9 cellular contexts compared by ENCODE assay signal in the genomic region with DNA sequence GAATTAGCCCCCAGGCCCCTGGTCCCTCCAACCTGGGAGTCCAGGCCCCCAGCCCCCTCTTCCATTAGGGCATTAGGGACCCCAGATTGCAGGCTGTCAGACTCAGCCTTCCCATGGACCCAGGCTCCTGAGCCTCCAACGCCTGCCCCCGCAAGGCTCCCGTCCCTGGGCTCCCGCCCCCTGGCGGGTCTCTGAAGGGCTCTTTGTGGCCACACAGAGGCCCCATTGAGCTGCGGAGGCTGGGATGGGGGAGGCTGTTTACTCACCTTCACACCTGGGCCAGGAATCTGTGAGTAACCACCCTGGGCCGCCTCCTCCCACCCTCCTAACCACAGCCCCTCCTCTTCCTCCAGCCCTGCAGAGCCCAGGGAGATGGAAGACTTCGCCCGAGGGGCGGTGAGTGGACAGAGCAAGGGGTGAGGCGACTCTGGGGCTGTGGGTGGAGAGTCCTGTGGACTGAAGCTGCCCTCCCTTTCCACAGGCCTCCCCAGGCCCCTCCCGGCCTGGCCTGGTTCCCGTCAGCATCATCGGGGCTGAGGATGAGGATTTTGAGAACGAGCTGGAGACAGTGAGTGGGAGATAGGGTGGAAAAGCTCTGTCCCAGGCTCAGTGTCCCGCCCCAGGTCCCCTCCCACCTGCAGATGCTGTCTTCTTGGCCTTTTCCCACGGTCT. TPM values are rescaled to one million over a fixed set of nuclear protein-coding genes. Genes with fewer than 3 reads are reported as not detected.
A peak's percentile ranks its signal among the peaks of the same experiment; 100 is the strongest.
DNase-seq lines count a peak whose midpoint lies in the region; ATAC-seq lines count a peak whose summit lies in the region.
"Had no signal": no experiment of that assay in that cellular context is flagged by ENCODE, and none has a peak within 500 bp of the region (broad histone marks: within the 10 kb centered on the region; RNA-seq: fewer than 3 reads in every experiment).

No MANE protein-coding gene starts in this region.

- DNase-seq in T-cell = peak; percentile 67 to 91 (median 81)
- DNase-seq in amniotic epithelial cell (ENCODE audit: low read depth) = peak; percentile 86
- DNase-seq in medulla oblongata (ENCODE audit: extremely low spot score) = peak; percentile 74
- DNase-seq in stimulated activated effector memory CD8-positive, alpha-beta T cell treated with anti-CD3 and anti-CD28 coated beads, Interleukin-12 subunit alpha, Interleukin-12 subunit beta, amount 100 ng/mL, for 72 hours (ENCODE audit: low spot score in 2 of 2) = peak; percentile 66 to 89

- peak; percentile 27 for ATAC-seq in GM18907 (IDR thresholded peaks at IDR 0.05; ENCODE audit: unreplicated experiment)
- peak; percentile 58 to 62 (median 60) for ATAC-seq in T-cell (replicated peaks in 1 of 4)
- ATAC-seq in stimulated activated effector memory CD8-positive, alpha-beta T cell treated with anti-CD3 and anti-CD28 coated beads, Interleukin-12 subunit alpha, Interleukin-12 subunit beta, amount 100 ng/mL, for 72 hours = peak; percentile 74
- ATAC-seq in HG02759 (IDR thresholded peaks at IDR 0.05; ENCODE audit: unreplicated experiment) = no peak
- ATAC-seq in GM19035 (IDR thresholded peaks at IDR 0.05; ENCODE audit: unreplicated experiment) = no peak
- ATAC-seq in GM18517 (IDR thresholded peaks at IDR 0.05; ENCODE audit: unreplicated experiment) = no peak

- H3K4me3 Mint-ChIP-seq in T-cell = peak overlapping the region; percentile 88 to 98 (median 95)
- H3K4me3 Mint-ChIP-seq in stimulated activated effector memory CD8-positive, alpha-beta T cell treated with anti-CD3 and anti-CD28 coated beads, Interleukin-12 subunit alpha, Interleukin-12 subunit beta, amount 100 ng/mL, for 72 hours = peak overlapping the region; percentile 90

- H3K27ac Mint-ChIP-seq in T-cell = peak overlapping the region; percentile 97 to 98
- peak overlapping the region; percentile 96 for H3K27ac Mint-ChIP-seq in stimulated activated effector memory CD8-positive, alpha-beta T cell treated with anti-CD3 and anti-CD28 coated beads, Interleukin-12 subunit alpha, Interleukin-12 subunit beta, amount 100 ng/mL, for 72 hours

- H3K36me3 Mint-ChIP-seq in T-cell = peaks cover 47% of the 10 kb centered on the region
- H3K36me3 Mint-ChIP-seq in stimulated activated effector memory CD8-positive, alpha-beta T cell treated with anti-CD3 and anti-CD28 coated beads, Interleukin-12 subunit alpha, Interleukin-12 subunit beta, amount 100 ng/mL, for 72 hours = peaks cover 95% of the 10 kb centered on the region

- no peaks in the 10 kb centered on the region for H3K27me3 Mint-ChIP-seq in T-cell

- no peaks in the 10 kb centered on the region for H3K9me3 Mint-ChIP-seq in T-cell
- H3K9me3 Mint-ChIP-seq in stimulated activated effector memory CD8-positive, alpha-beta T cell treated with anti-CD3 and anti-CD28 coated beads, Interleukin-12 subunit alpha, Interleukin-12 subunit beta, amount 100 ng/mL, for 72 hours = no peaks in the 10 kb centered on the region

- peaks cover 58 to 72% (median 62%) of the 10 kb centered on the region in 3 donors for H3K4me1 Mint-ChIP-seq in T-cell
- H3K4me1 Mint-ChIP-seq in stimulated activated effector memory CD8-positive, alpha-beta T cell treated with anti-CD3 and anti-CD28 coated beads, Interleukin-12 subunit alpha, Interleukin-12 subunit beta, amount 100 ng/mL, for 72 hours = peaks cover 72% of the 10 kb centered on the region

- CTCF ChIA-PET in T-cell (lab: Charles Lee) = interaction anchor here (0.8 to 3.5 kb wide), 5 partner anchors 14 to 57 kb away, joined by 3 to 37 read pairs (median 4); a partner anchor contains a TSS

- POLR2A ChIA-PET in T-cell (lab: Charles Lee) = interaction anchor here in 1 of 2 donors (0.9 to 1.9 kb wide), 2 partner anchors 11 to 13 kb away, joined by 3 to 12 read pairs; no protein-coding TSS in a partner anchor

RNA-seq across cellular contexts. Expression of a gene that starts 4.9 kb away (rescaled TPM):
- 1,000 to 10,000 TPM; 1,130 to 1,360 (median 1,288) TPM for total RNA-seq in T-cell

RNA-seq across cellular contexts. Expression of a gene that starts 10.8 kb away (rescaled TPM):
- 10 to 100 TPM; 15.9 to 51.1 (median 19.0) TPM for total RNA-seq in T-cell

RNA-seq across cellular contexts. Expression of a gene that starts 27.8 kb away (rescaled TPM):
- total RNA-seq in T-cell = 1,000 to 10,000 TPM; 3,043 to 4,286 (median 3,822) TPM

RNA-seq across cellular contexts. Expression of a gene that starts 40.4 kb away (rescaled TPM):
- 1 to 10 TPM; 5.9 to 8.5 (median 6.3) TPM for total RNA-seq in T-cell
- total RNA-seq: SK-MEL-5 had no signal

RNA-seq across cellular contexts. Expression of a gene that starts 43.0 kb away (rescaled TPM):
- not detected for total RNA-seq in T-cell
- total RNA-seq: SK-MEL-5 had no signal

Comparison
In these comparisons a context has a peak if more than half of its experiments do, and no peak if none do; other contexts are left out.
1. ATAC-seq: peak in GM18907 (single experiment), T-cell (4 of 4) and stimulated activated effector memory CD8-positive, alpha-beta T cell treated with anti-CD3 and anti-CD28 coated beads, Interleukin-12 subunit alpha, Interleukin-12 subunit beta, amount 100 ng/mL, for 72 hours (single experiment); none in HG02759 (single experiment), GM19035 (single experiment) and GM18517 (single experiment).
2. Peak in every context shown above with its lines, with median percentiles within 50 percentile points of each other: DNase-seq.